9 cellular contexts compared by ENCODE assay signal in the genomic region with DNA sequence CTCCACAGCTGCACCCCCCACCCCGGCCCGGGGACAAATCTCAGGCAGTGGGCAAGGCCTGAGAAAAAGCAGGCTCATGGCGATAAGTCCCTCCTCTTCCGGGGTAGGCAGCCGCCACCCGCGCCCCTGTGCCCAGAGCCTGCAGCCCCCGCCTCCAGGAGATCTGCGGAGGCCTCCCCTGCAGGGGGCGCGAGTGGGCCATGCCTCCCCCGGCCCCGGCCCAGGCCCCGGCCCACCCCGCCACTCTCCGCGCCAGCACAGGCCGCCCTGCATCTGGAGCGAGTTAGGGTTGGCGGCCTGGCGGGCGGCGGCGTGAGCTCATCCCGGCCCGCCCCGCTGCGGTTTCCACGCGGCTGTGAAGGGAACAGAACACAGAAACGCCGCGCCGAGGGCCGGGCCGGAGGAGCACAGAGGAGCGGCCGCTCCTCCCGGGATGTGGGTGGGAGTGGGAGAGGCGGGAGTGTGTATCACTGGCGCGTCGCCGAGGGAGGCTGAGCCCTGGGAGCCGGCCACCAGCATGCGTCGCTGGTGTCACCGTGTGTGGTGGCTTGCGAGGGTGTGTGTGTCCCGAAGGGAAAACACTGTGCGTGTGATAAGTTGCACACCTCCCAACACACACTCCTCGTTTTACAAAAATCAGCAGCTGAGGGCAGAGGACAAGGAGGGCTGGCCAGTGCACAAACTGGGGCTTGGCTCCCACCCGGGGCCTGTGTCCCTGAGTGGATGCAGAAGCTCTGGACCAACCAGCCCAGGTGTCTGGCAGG. TPM values are rescaled to one million over a fixed set of nuclear protein-coding genes. Genes with fewer than 3 reads are reported as not detected.
DNase-seq lines count a peak whose midpoint lies in the region; ATAC-seq and TF ChIP-seq lines count a peak whose summit lies in the region.
"Had no signal": no experiment of that assay in that cellular context is flagged by ENCODE, and none has a peak within 500 bp of the region (broad histone marks: within the 10 kb centered on the region; RNA-seq: fewer than 3 reads in every experiment).

No MANE protein-coding gene starts in this region.

- peak overlapping the region; percentile 89 for H3K4me2 ChIP-seq in osteoblast (ENCODE audit: insufficient read depth, low read length)

- H3K9me3 ChIP-seq in osteoblast (ENCODE audit: low read depth, low read length), result no peaks in the 10 kb centered on the region

- CTCF ChIA-PET in RWPE1 (lab: Yijun Ruan, JAX), result no interaction called here

- peak overlapping the region; percentile 97 for H2AFZ ChIP-seq in ACC112 (ENCODE audit: low read length, unreplicated experiment)
- peak overlapping the region; percentile 82 for H2AFZ ChIP-seq in osteoblast (ENCODE audit: low read length)

- H3K36me3 ChIP-seq in ACC112 (ENCODE audit: insufficient read depth, low read length), result no peaks in the 10 kb centered on the region
- H3K36me3 ChIP-seq in osteoblast (ENCODE audit: insufficient read depth, low read length), result no peaks in the 10 kb centered on the region

- TF ChIP-seq CTCF in RWPE1 (conservative IDR thresholded peaks at IDR 0.05; ENCODE audit: low read depth), result peak; percentile 60
- peak; percentile 17 for TF ChIP-seq CTCF in osteoblast (IDR thresholded peaks at IDR 0.05; ENCODE audit: extremely low read depth, low read depth, low read length)

- H3K4me3 ChIP-seq in ACC112 (ENCODE audit: low read depth, low read length), result peak overlapping the region; percentile 80
- H3K4me3 ChIP-seq in osteoblast (ENCODE audit: insufficient read depth, low read length), result peak overlapping the region; percentile 74

- POLR2A ChIA-PET in RWPE1 (lab: Yijun Ruan, JAX; ENCODE audit: low non-redundant PET), result no interaction called here

- ATAC-seq in GM18861 (IDR thresholded peaks at IDR 0.05; ENCODE audit: unreplicated experiment), result peak; percentile 41
- peak; percentile 67 for ATAC-seq in HG03175 (IDR thresholded peaks at IDR 0.05; ENCODE audit: unreplicated experiment)
- ATAC-seq: HCT116 had no signal

- peaks cover 9% of the 10 kb centered on the region for H3K27me3 ChIP-seq in ACC112 (ENCODE audit: insufficient read depth, low read length)
- no peaks in the 10 kb centered on the region for H3K27me3 ChIP-seq in osteoblast (ENCODE audit: insufficient read depth, low read length)

- DNase-seq in RWPE1 (ENCODE audit: low spot score) (peak; percentile 7), germinal center (ENCODE audit: low spot score) (peak; percentile 87), osteoblast (ENCODE audit: insufficient read length, low spot score, missing footprints) (peak; percentile 97)
- DNase-seq in activated naive CD4-positive, alpha-beta T cell (lab: John Stamatoyannopoulos, UW), result peak; percentile 34 to 81 (median 62)

- H3K79me2 ChIP-seq in ACC112 (ENCODE audit: control insufficient read depth, insufficient read depth, low read length, unreplicated experiment), result no peaks in the 10 kb centered on the region
- H3K79me2 ChIP-seq in osteoblast (ENCODE audit: insufficient read depth, low read length), result no peaks in the 10 kb centered on the region

- no peaks in the 10 kb centered on the region for H4K20me1 ChIP-seq in osteoblast (ENCODE audit: insufficient read depth, low read length)

- H3K27ac ChIP-seq in ACC112 (ENCODE audit: low read depth, low read length) (peak overlapping the region; percentile 41; the same call in 1 of the 2 replicates), RWPE1 (peak overlapping the region; percentile 32), osteoblast (ENCODE audit: low read depth, low read length) (peak overlapping the region; percentile 28), temporal lobe (ENCODE audit: low read depth, low read length) (peak overlapping the region; percentile 40)

- peaks cover 19% of the 10 kb centered on the region for H3K4me1 ChIP-seq in ACC112 (ENCODE audit: control insufficient read depth, insufficient read depth, low read length, unreplicated experiment)
- H3K4me1 ChIP-seq in osteoblast (ENCODE audit: insufficient read depth, low read length), result peaks cover 15% of the 10 kb centered on the region

RNA-seq across cellular contexts. Expression of gene MYL3, which starts 17.2 kb away (rescaled TPM):
- total RNA-seq in osteoblast, result not detected in 2 replicates
- 0.49 TPM for total RNA-seq in temporal lobe

RNA-seq across cellular contexts. Expression of gene PTH1R, which starts 31.5 kb away (rescaled TPM):
- 0.29 and 0.36 TPM in 2 replicates for total RNA-seq in osteoblast
- total RNA-seq in temporal lobe, result 0.98 TPM

Comparison
In these comparisons a context has a peak if more than half of its experiments do, and no peak if none do; other contexts are left out.
1. Peak in every context shown above with its lines: DNase-seq, ATAC-seq, H3K4me3 ChIP-seq and H3K27ac ChIP-seq.
2. DNase-seq: peak in every context shown above with its lines; median percentile 97 in osteoblast; 87 in germinal center; 62 in activated naive CD4-positive, alpha-beta T cell; 7 in RWPE1.